Comparison of ENCODE assay signal across 1 cellular context in the genomic region with DNA sequence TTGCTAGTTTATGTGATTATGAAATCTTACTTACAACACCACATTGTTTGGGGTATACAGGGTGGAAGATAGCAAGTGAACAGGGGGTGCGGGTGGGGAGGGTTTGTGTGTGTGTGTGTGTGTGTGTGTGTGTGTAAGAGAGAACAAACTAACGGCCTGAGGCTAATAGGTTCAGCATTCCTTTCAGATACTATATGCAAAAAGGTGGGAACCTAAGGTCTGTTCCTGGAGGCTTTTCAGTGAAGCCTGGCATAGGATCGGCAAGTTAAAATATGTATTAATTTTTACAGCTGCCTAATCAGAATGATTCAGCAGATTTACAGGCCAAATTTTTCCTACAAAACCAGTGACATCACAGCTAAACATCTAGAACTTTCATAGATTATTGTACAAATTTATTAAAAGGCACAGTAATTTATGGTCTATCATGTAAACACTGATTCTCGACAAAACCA.
TF ChIP-seq lines count a peak whose summit lies in the region.

No MANE protein-coding gene starts in this region.

TF ChIP-seq in A549, 52 proteins besides CTCF, POLR2A, EP300 and RAD21 (continued from another document):
- TF ChIP-seq HOXA7 (CRISPR knock-in tag; IDR thresholded peaks at IDR 0.05) = peak; percentile 73; the same call in 1 of the 2 replicates
- TF ChIP-seq HDAC2 (IDR thresholded peaks at IDR 0.05) = no peak
- TF ChIP-seq, protein P1, sequence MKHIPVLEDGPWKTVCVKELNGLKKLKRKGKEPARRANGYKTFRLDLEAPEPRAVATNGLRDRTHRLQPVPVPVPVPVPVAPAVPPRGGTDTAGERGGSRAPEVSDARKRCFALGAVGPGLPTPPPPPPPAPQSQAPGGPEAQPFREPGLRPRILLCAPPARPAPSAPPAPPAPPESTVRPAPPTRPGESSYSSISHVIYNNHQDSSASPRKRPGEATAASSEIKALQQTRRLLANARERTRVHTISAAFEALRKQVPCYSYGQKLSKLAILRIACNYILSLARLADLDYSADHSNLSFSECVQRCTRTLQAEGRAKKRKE (CRISPR knock-in tag; IDR thresholded peaks at IDR 0.05; ENCODE audit: low read depth) = peak; percentile 38; the same call in 1 of the 2 replicates
- peak in 1 of 2 experiments; percentile 42; a peak in 2 of 4 replicates for TF ChIP-seq CEBPB (IDR thresholded peaks at IDR 0.05)
- TF ChIP-seq, protein P2, sequence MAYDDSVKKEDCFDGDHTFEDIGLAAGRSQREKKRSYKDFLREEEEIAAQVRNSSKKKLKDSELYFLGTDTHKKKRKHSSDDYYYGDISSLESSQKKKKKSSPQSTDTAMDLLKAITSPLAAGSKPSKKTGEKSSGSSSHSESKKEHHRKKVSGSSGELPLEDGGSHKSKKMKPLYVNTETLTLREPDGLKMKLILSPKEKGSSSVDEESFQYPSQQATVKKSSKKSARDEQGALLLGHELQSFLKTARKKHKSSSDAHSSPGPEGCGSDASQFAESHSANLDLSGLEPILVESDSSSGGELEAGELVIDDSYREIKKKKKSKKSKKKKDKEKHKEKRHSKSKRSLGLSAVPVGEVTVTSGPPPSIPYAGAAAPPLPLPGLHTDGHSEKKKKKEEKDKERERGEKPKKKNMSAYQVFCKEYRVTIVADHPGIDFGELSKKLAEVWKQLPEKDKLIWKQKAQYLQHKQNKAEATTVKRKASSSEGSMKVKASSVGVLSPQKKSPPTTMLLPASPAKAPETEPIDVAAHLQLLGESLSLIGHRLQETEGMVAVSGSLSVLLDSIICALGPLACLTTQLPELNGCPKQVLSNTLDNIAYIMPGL (CRISPR knock-in tag; IDR thresholded peaks at IDR 0.05; ENCODE audit: borderline replicate concordance) = 0 out of 2 replicates have a peak, but pooled peaks have one; percentile 27
- TF ChIP-seq MAFK (IDR thresholded peaks at IDR 0.05; ENCODE audit: partially characterized antibody) = peak; percentile 97
- no peak for TF ChIP-seq FOSL2 (IDR thresholded peaks at IDR 0.05)
- 0 out of 2 replicates have a peak, but pooled peaks have one; percentile 6 for TF ChIP-seq FOSL2 (CRISPR knock-in tag; IDR thresholded peaks at IDR 0.05)
